25 cellular contexts compared by ENCODE assay signal in genomic region chr2:239405071-239405470, GRCh38. TPM values are rescaled to one million over a fixed set of nuclear protein-coding genes. Genes with fewer than 3 reads are reported as not detected.
DNase-seq lines count a peak whose midpoint lies in the region; ATAC-seq and TF ChIP-seq lines count a peak whose summit lies in the region.
"Had no signal": no experiment of that assay in that cellular context is flagged by ENCODE, and none has a peak within 500 bp of the region (broad histone marks: within the 10 kb centered on the region; RNA-seq: fewer than 3 reads in every experiment).

No MANE protein-coding gene starts in this region.

- no peak overlapping the region for H3K27ac Mint-ChIP-seq in activated CD8-positive, alpha-beta memory T cell treated with anti-CD3 and anti-CD28 coated beads, Interleukin-2, amount 10 ng/mL, durations not matched to agents 7 days and 5 days
- H3K27ac Mint-ChIP-seq: B cell, CD14-positive monocyte had no signal

- H3K4me3 Mint-ChIP-seq in activated CD8-positive, alpha-beta memory T cell treated with anti-CD3 and anti-CD28 coated beads, Interleukin-2, amount 10 ng/mL, durations not matched to agents 7 days and 5 days = no peak overlapping the region
- H3K4me3 Mint-ChIP-seq: B cell, CD14-positive monocyte had no signal

- peak; percentile 41 for DNase-seq in activated CD8-positive, alpha-beta memory T cell treated with anti-CD3 and anti-CD28 coated beads for 24 hours
- DNase-seq in activated CD8-positive, alpha-beta memory T cell treated with anti-CD3 and anti-CD28 coated beads, Interleukin-2, amount 10 ng/mL, durations not matched to agents 7 days and 5 days = no peak
- peak; percentile 26 for DNase-seq in coronary artery (ENCODE audit: low spot score)
- DNase-seq in left lobe of liver (ENCODE audit: low spot score) = peak; percentile 16
- peak; percentile 7 for DNase-seq in posterior vena cava (ENCODE audit: low spot score)
- DNase-seq in HuH-7 (ENCODE audit: low spot score) = no peak
- DNase-seq in iPS-NIHi11 (ENCODE audit: low spot score) = no peak
- DNase-seq: AML-193; CD4-positive, alpha-beta memory T cell; CD4-positive, CD25-positive, alpha-beta regulatory T cell; CD8-positive, alpha-beta memory T cell; COR-L47; DMS 273 treated with DMSO at 0.1 percent for 48 hours; DMS153; DMS53; DMS79; DND-41; EL; GDM1 had no signal

- intact Hi-C loops in posterior vena cava (cut with DNase I) = no loop called here

- H3K4me1 Mint-ChIP-seq in activated CD8-positive, alpha-beta memory T cell treated with anti-CD3 and anti-CD28 coated beads, Interleukin-2, amount 10 ng/mL, durations not matched to agents 7 days and 5 days = peaks cover 11% of the 10 kb centered on the region

- no peak overlapping the region for H3K27ac ChIP-seq in coronary artery
- H3K27ac ChIP-seq: 22Rv1; A549; BLaER1 treated with 17β-estradiol and CSF1 and Interleukin-3, amounts not matched to agents 10 nM and 100 nM had no signal

- H3K9me3 Mint-ChIP-seq in activated CD8-positive, alpha-beta memory T cell treated with anti-CD3 and anti-CD28 coated beads, Interleukin-2, amount 10 ng/mL, durations not matched to agents 7 days and 5 days (ENCODE audit: low read depth) = no peaks in the 10 kb centered on the region
- H3K9me3 Mint-ChIP-seq: CD4-positive, alpha-beta memory T cell; CD8-positive, alpha-beta memory T cell had no signal

- no peak overlapping the region for H3K4me3 ChIP-seq in coronary artery
- H3K4me3 ChIP-seq: A549; BLaER1 treated with 17β-estradiol and CSF1 and Interleukin-3, amounts not matched to agents 10 nM and 100 nM; GM12878 had no signal

- ATAC-seq in activated CD8-positive, alpha-beta memory T cell treated with anti-CD3 and anti-CD28 coated beads, Interleukin-2, amount 10 ng/mL, durations not matched to agents 7 days and 5 days = no peak
- ATAC-seq in left lobe of liver = no peak
- ATAC-seq: A549, GM12878 had no signal

- H3K27me3 Mint-ChIP-seq in activated CD8-positive, alpha-beta memory T cell treated with anti-CD3 and anti-CD28 coated beads, Interleukin-2, amount 10 ng/mL, durations not matched to agents 7 days and 5 days = peaks cover 21% of the 10 kb centered on the region
- H3K27me3 Mint-ChIP-seq: CD4-positive, alpha-beta memory T cell had no signal

- no peak for TF ChIP-seq CTCF in coronary artery (IDR thresholded peaks at IDR 0.05)

- peaks cover 8% of the 10 kb centered on the region for H3K36me3 Mint-ChIP-seq in activated CD8-positive, alpha-beta memory T cell treated with anti-CD3 and anti-CD28 coated beads, Interleukin-2, amount 10 ng/mL, durations not matched to agents 7 days and 5 days
- H3K36me3 Mint-ChIP-seq: CD14-positive monocyte; CD4-positive, CD25-positive, alpha-beta regulatory T cell had no signal

- CTCF ChIA-PET in activated CD8-positive, alpha-beta memory T cell treated with anti-CD3 and anti-CD28 coated beads, Interleukin-2, amount 10 ng/mL, durations not matched to agents 7 days and 5 days (lab: Charles Lee) = no interaction called here

RNA-seq across cellular contexts. Expression of gene HDAC4, which starts 4.3 kb away (rescaled TPM):
- total RNA-seq in activated CD8-positive, alpha-beta memory T cell treated with anti-CD3 and anti-CD28 coated beads, Interleukin-2, amount 10 ng/mL, durations not matched to agents 7 days and 5 days = 10 to 100 TPM; 25.2 to 65.1 TPM
- 18.3 TPM for total RNA-seq in left lobe of liver
- 10 to 100 TPM; 47.6 to 66.9 TPM for total RNA-seq in posterior vena cava

Comparison
In these comparisons a context has a peak if more than half of its experiments do, and no peak if none do; other contexts are left out.
1. DNase-seq: peak in activated CD8-positive, alpha-beta memory T cell treated with anti-CD3 and anti-CD28 coated beads for 24 hours (single experiment), coronary artery (single experiment), left lobe of liver (single experiment) and posterior vena cava (single experiment); none in activated CD8-positive, alpha-beta memory T cell treated with anti-CD3 and anti-CD28 coated beads, Interleukin-2, amount 10 ng/mL, durations not matched to agents 7 days and 5 days (single experiment), HuH-7 (single experiment) and iPS-NIHi11 (single experiment).